In genomic region chr6:56714982-56715456, GRCh38 we compare ENCODE assay signal across 10 cellular contexts.
DNase-seq lines count a peak whose midpoint lies in the region; ATAC-seq and TF ChIP-seq lines count a peak whose summit lies in the region.
"Had no signal": no experiment of that assay in that cellular context is flagged by ENCODE, and none has a peak within 500 bp of the region (broad histone marks: within the 10 kb centered on the region; RNA-seq: fewer than 3 reads in every experiment).

No MANE protein-coding gene starts in this region.

- DNase-seq in DMS 273 (lab: John Stamatoyannopoulos, UW; ENCODE audit: unreplicated experiment): peak; percentile 14
- DNase-seq in DMS 273 treated with DMSO at 0.1 percent for 48 hours (lab: John Stamatoyannopoulos, UW): no peak
- peak; percentile 81 for DNase-seq in amniotic epithelial cell (ENCODE audit: low read depth)
- DNase-seq in hepatocyte (ENCODE audit: low spot score): no peak
- DNase-seq in thoracic aorta (ENCODE audit: low spot score): no peak
- no peak for DNase-seq in inferior parietal cortex (ENCODE audit: extremely low spot score)
- DNase-seq in coronary artery (ENCODE audit: low spot score): no peak
- DNase-seq in stimulated activated CD4-positive, alpha-beta T cell treated with anti-CD3 and anti-CD28 coated beads, Interleukin-2, amount 100 ng/mL, for 48 hours: no peak

- WGBS in hepatocyte (ENCODE audit: low lambda C conversion rate, missing lambda C conversion rate): 13% methylated on average over 2 of the region's 2 CpGs

- H3K27ac ChIP-seq in hepatocyte (peak overlapping the region; percentile 80), thoracic aorta (peak overlapping the region; percentile 35 to 59), coronary artery (peak overlapping the region in 1 of 2 donors; percentile 36)
- H3K27ac ChIP-seq: 22Rv1 had no signal

- H3K4me1 ChIP-seq in hepatocyte (ENCODE audit: insufficient read depth) (peaks cover 22% of the 10 kb centered on the region), thoracic aorta (ENCODE audit: control insufficient read depth in 1 of 2, low read depth in 2 of 2) (peaks cover 25 to 32% of the 10 kb centered on the region in 2 donors)

- H3K36me3 ChIP-seq in hepatocyte (replicated peaks; ENCODE audit: insufficient read depth, low read depth) (no peaks in the 10 kb centered on the region), thoracic aorta (no peaks in the 10 kb centered on the region)

- H3K79me2 ChIP-seq in hepatocyte: peaks cover 74% of the 10 kb centered on the region

- H3K4me2 ChIP-seq in hepatocyte: peak overlapping the region; percentile 36

- H3K4me3 ChIP-seq in hepatocyte (no peak overlapping the region), thoracic aorta (no peak overlapping the region), coronary artery (no peak overlapping the region)
- H3K4me3 ChIP-seq: K562 had no signal

- H3K9me2 ChIP-seq in hepatocyte (replicated peaks; ENCODE audit: insufficient read depth): no peaks in the 10 kb centered on the region

- H3K27me3 ChIP-seq in hepatocyte: no peaks in the 10 kb centered on the region
- H3K27me3 ChIP-seq in thoracic aorta (replicated peaks; ENCODE audit: insufficient read depth): no peaks in the 10 kb centered on the region

- TF ChIP-seq CTCF in hepatocyte (IDR thresholded peaks at IDR 0.05; ENCODE audit: poor library complexity): no peak
- TF ChIP-seq CTCF in thoracic aorta (IDR thresholded peaks at IDR 0.05): no peak
- no peak for TF ChIP-seq CTCF in coronary artery (IDR thresholded peaks at IDR 0.05)

- H4K20me1 ChIP-seq in hepatocyte (ENCODE audit: insufficient read depth, poor library complexity, severe bottlenecking): no peaks in the 10 kb centered on the region

- H3K9me3 ChIP-seq in hepatocyte (ENCODE audit: low read depth) (no peaks in the 10 kb centered on the region), thoracic aorta (no peaks in the 10 kb centered on the region)

- no peak overlapping the region for H2AFZ ChIP-seq in hepatocyte

- ATAC-seq in thoracic aorta (ENCODE audit: insufficient number of reproducible peaks, low FRiP score, low read depth): peak; percentile 53
- ATAC-seq: K562 had no signal

Comparison
In these comparisons a context has a peak if more than half of its experiments do, and no peak if none do; other contexts are left out.
1. DNase-seq: peak in DMS 273 (single experiment) and amniotic epithelial cell (single experiment); none in DMS 273 treated with DMSO at 0.1 percent for 48 hours (single experiment), hepatocyte (single experiment), thoracic aorta (single experiment), inferior parietal cortex (single experiment), coronary artery (single experiment) and stimulated activated CD4-positive, alpha-beta T cell treated with anti-CD3 and anti-CD28 coated beads, Interleukin-2, amount 100 ng/mL, for 48 hours (0 of 2).